ENCODE assay signal across 1 cellular context in genomic region chr14:22386924-22387775, GRCh38.
TF ChIP-seq lines count a peak whose summit lies in the region.

No MANE protein-coding gene starts in this region.

TF ChIP-seq in HepG2, 621 proteins besides CTCF, POLR2A, EP300 and RAD21 (continued from another document and continues in another):
- TF ChIP-seq ATF3 (CRISPR knock-in tag; IDR thresholded peaks at IDR 0.05) (0 out of 2 replicates have a peak, but pooled peaks have one; percentile 2), ZNF616 (CRISPR knock-in tag; IDR thresholded peaks at IDR 0.05; ENCODE audit: low read depth) (no peak), CERS6 (CRISPR knock-in tag; IDR thresholded peaks at IDR 0.05) (no peak), NFE2L2 (IDR thresholded peaks at IDR 0.05; ENCODE audit: low read length) (0 out of 2 replicates have a peak, but pooled peaks have one; percentile 34), TBX2 (CRISPR knock-in tag; IDR thresholded peaks at IDR 0.05; ENCODE audit: borderline replicate concordance) (no peak), ELF4 (CRISPR knock-in tag; IDR thresholded peaks at IDR 0.05; ENCODE audit: borderline replicate concordance) (no peak), ARNTL (CRISPR knock-in tag; IDR thresholded peaks at IDR 0.05) (no peak), ZNF343 (CRISPR knock-in tag; IDR thresholded peaks at IDR 0.05) (no peak), ZNF558 (CRISPR knock-in tag; IDR thresholded peaks at IDR 0.05; ENCODE audit: borderline replicate concordance) (no peak), ZNF121 (CRISPR knock-in tag; IDR thresholded peaks at IDR 0.05) (peak; percentile 86), ZC3H13 (CRISPR knock-in tag; IDR thresholded peaks at IDR 0.05) (no peak), PBX2 (CRISPR knock-in tag; IDR thresholded peaks at IDR 0.05) (no peak), XRCC5 (optimal IDR thresholded peaks at IDR 0.05; ENCODE audit: low read length) (peak; percentile 61), MYC (CRISPR knock-in tag; IDR thresholded peaks at IDR 0.05; ENCODE audit: borderline replicate concordance) (0 out of 2 replicates have a peak, but pooled peaks have one; percentile 25), MAX (IDR thresholded peaks at IDR 0.05) (0 out of 2 replicates have a peak, but pooled peaks have one; percentile 22), ZNF24 (IDR thresholded peaks at IDR 0.05) (peak; percentile 66; the same call in 1 of the 2 replicates), KAT8 (CRISPR knock-in tag; IDR thresholded peaks at IDR 0.05) (peak; percentile 17; the same call in 1 of the 2 replicates), YEATS2 (CRISPR knock-in tag; IDR thresholded peaks at IDR 0.05; ENCODE audit: borderline replicate concordance) (peak; percentile 35; the same call in 1 of the 2 replicates), SIN3B (IDR thresholded peaks at IDR 0.05; ENCODE audit: low read length) (peak; percentile 38; the same call in 1 of the 2 replicates), ZKSCAN1 (IDR thresholded peaks at IDR 0.05; ENCODE audit: low read length) (peak; percentile 34; the same call in 1 of the 2 replicates), MEIS2 (CRISPR knock-in tag; IDR thresholded peaks at IDR 0.05) (no peak), ZNF678 (CRISPR knock-in tag; IDR thresholded peaks at IDR 0.05) (no peak), STAG1 (CRISPR knock-in tag; IDR thresholded peaks at IDR 0.05) (peak; percentile 92), ARHGAP35 (CRISPR knock-in tag; IDR thresholded peaks at IDR 0.05; ENCODE audit: borderline replicate concordance) (0 out of 2 replicates have a peak, but pooled peaks have one; percentile 60), SSRP1 (CRISPR knock-in tag; IDR thresholded peaks at IDR 0.05) (0 out of 2 replicates have a peak, but pooled peaks have one; percentile 41), ARID5B (CRISPR knock-in tag; IDR thresholded peaks at IDR 0.05) (0 out of 2 replicates have a peak, but pooled peaks have one; percentile 19), ZNF232 (CRISPR knock-in tag; IDR thresholded peaks at IDR 0.05; ENCODE audit: borderline replicate concordance) (0 out of 2 replicates have a peak, but pooled peaks have one; percentile 15), ZNF614 (CRISPR knock-in tag; IDR thresholded peaks at IDR 0.05; ENCODE audit: borderline replicate concordance) (0 out of 2 replicates have a peak, but pooled peaks have one; percentile 55), MIXL1 (CRISPR knock-in tag; IDR thresholded peaks at IDR 0.05) (peak; percentile 34; the same call in 1 of the 2 replicates), ZBTB3 (CRISPR knock-in tag; IDR thresholded peaks at IDR 0.05; ENCODE audit: borderline replicate concordance, low read depth) (no peak), ZNF772 (CRISPR knock-in tag; IDR thresholded peaks at IDR 0.05) (0 out of 2 replicates have a peak, but pooled peaks have one; percentile 10), ZNF790 (CRISPR knock-in tag; IDR thresholded peaks at IDR 0.05; ENCODE audit: borderline replicate concordance) (no peak), LCORL (IDR thresholded peaks at IDR 0.05) (no peak), LCORL (CRISPR knock-in tag; IDR thresholded peaks at IDR 0.05) (0 out of 2 replicates have a peak, but pooled peaks have one; percentile 27), ZNF256 (CRISPR knock-in tag; conservative IDR thresholded peaks at IDR 0.05) (no peak), ATRX (CRISPR knock-in tag; IDR thresholded peaks at IDR 0.05; ENCODE audit: borderline replicate concordance) (no peak), HMGA1 (CRISPR knock-in tag; conservative IDR thresholded peaks at IDR 0.05) (no peak), ZNF362 (CRISPR knock-in tag; IDR thresholded peaks at IDR 0.05; ENCODE audit: borderline replicate concordance) (no peak), ZNF850 (CRISPR knock-in tag; conservative IDR thresholded peaks at IDR 0.05) (no peak), GATAD2A (CRISPR knock-in tag; IDR thresholded peaks at IDR 0.05) (peak; percentile 54; the same call in 1 of the 2 replicates), NR1H2 (CRISPR knock-in tag; IDR thresholded peaks at IDR 0.05; ENCODE audit: borderline replicate concordance, low read depth) (no peak), ZNF567 (CRISPR knock-in tag; IDR thresholded peaks at IDR 0.05; ENCODE audit: borderline replicate concordance) (0 out of 2 replicates have a peak, but pooled peaks have one; percentile 13), ZMYM3 (CRISPR knock-in tag; IDR thresholded peaks at IDR 0.05) (no peak), HOMEZ (CRISPR knock-in tag; IDR thresholded peaks at IDR 0.05; ENCODE audit: low read depth) (no peak), NR2F2 (IDR thresholded peaks at IDR 0.05; ENCODE audit: borderline replicate concordance, low read depth) (no peak), SKI (IDR thresholded peaks at IDR 0.05; ENCODE audit: partially characterized antibody) (no peak), PAX8 (CRISPR knock-in tag; IDR thresholded peaks at IDR 0.05; ENCODE audit: borderline replicate concordance) (peak; percentile 72; the same call in 1 of the 2 replicates), ZNF556 (CRISPR knock-in tag; IDR thresholded peaks at IDR 0.05; ENCODE audit: borderline replicate concordance) (0 out of 2 replicates have a peak, but pooled peaks have one; percentile 17), BORCS8-MEF2B (CRISPR knock-in tag; IDR thresholded peaks at IDR 0.05) (no peak), FOXC1 (CRISPR knock-in tag; IDR thresholded peaks at IDR 0.05; ENCODE audit: borderline replicate concordance) (peak; percentile 49; the same call in 1 of the 2 replicates)
- TF ChIP-seq, protein P1, sequence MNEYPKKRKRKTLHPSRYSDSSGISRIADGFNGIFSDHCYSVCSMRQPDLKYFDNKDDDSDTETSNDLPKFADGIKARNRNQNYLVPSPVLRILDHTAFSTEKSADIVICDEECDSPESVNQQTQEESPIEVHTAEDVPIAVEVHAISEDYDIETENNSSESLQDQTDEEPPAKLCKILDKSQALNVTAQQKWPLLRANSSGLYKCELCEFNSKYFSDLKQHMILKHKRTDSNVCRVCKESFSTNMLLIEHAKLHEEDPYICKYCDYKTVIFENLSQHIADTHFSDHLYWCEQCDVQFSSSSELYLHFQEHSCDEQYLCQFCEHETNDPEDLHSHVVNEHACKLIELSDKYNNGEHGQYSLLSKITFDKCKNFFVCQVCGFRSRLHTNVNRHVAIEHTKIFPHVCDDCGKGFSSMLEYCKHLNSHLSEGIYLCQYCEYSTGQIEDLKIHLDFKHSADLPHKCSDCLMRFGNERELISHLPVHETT (CRISPR knock-in tag; conservative IDR thresholded peaks at IDR 0.05): 0 out of 2 replicates have a peak, but pooled peaks have one; percentile 38
- TF ChIP-seq, protein P2, sequence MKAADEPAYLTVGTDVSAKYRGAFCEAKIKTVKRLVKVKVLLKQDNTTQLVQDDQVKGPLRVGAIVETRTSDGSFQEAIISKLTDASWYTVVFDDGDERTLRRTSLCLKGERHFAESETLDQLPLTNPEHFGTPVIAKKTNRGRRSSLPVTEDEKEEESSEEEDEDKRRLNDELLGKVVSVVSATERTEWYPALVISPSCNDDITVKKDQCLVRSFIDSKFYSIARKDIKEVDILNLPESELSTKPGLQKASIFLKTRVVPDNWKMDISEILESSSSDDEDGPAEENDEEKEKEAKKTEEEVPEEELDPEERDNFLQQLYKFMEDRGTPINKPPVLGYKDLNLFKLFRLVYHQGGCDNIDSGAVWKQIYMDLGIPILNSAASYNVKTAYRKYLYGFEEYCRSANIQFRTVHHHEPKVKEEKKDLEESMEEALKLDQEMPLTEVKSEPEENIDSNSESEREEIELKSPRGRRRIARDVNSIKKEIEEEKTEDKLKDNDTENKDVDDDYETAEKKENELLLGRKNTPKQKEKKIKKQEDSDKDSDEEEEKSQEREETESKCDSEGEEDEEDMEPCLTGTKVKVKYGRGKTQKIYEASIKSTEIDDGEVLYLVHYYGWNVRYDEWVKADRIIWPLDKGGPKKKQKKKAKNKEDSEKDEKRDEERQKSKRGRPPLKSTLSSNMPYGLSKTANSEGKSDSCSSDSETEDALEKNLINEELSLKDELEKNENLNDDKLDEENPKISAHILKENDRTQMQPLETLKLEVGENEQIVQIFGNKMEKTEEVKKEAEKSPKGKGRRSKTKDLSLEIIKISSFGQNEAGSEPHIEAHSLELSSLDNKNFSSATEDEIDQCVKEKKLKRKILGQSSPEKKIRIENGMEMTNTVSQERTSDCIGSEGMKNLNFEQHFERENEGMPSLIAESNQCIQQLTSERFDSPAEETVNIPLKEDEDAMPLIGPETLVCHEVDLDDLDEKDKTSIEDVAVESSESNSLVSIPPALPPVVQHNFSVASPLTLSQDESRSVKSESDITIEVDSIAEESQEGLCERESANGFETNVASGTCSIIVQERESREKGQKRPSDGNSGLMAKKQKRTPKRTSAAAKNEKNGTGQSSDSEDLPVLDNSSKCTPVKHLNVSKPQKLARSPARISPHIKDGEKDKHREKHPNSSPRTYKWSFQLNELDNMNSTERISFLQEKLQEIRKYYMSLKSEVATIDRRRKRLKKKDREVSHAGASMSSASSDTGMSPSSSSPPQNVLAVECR (CRISPR knock-in tag; IDR thresholded peaks at IDR 0.05; ENCODE audit: borderline replicate concordance): no peak
- TF ChIP-seq, protein P3, sequence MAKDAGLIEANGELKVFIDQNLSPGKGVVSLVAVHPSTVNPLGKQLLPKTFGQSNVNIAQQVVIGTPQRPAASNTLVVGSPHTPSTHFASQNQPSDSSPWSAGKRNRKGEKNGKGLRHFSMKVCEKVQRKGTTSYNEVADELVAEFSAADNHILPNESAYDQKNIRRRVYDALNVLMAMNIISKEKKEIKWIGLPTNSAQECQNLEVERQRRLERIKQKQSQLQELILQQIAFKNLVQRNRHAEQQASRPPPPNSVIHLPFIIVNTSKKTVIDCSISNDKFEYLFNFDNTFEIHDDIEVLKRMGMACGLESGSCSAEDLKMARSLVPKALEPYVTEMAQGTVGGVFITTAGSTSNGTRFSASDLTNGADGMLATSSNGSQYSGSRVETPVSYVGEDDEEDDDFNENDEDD (CRISPR knock-in tag; IDR thresholded peaks at IDR 0.05; ENCODE audit: borderline replicate concordance): no peak; the same call in 1 of the 2 replicates
